Comparison of ENCODE assay signal across 19 cellular contexts in the genomic region with DNA sequence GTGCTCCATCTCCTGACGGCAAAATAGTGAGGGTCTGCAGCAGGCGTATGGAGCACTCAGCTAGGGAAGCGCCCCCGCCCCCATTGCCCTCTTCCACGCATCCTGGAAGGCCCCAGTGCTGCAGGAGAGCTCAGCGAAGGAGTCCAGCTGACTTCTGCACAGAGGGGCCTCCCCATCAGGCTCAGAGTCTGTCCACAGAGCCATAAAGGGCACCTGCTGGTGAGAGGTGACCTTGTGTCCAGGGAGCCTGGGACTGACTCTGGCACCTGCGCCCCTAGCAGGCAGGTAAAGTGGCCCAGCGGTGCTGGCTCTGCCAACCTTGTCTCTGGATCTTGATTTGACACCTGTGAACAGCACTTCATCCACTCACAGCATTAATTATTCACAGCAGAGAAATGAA.
"Had no signal": no experiment of that assay in that cellular context is flagged by ENCODE, and none has a peak within 500 bp of the region (broad histone marks: within the 10 kb centered on the region; RNA-seq: fewer than 3 reads in every experiment).

No MANE protein-coding gene starts in this region.

- H3K27me3 Mint-ChIP-seq: activated naive CD8-positive, alpha-beta T cell treated with anti-CD3 and anti-CD28 coated beads for 36 hours; naive thymus-derived CD4-positive, alpha-beta T cell; type B pancreatic cell had no signal

- DNase-seq: activated CD4-positive, alpha-beta T cell treated with anti-CD3 and anti-CD28 coated beads, Interleukin-2, amount 50 U/mL, for 48 hours; activated gamma-delta T cell; activated naive CD8-positive, alpha-beta T cell treated with anti-CD3 and anti-CD28 coated beads for 36 hours; activated T-cell treated with anti-CD3 and anti-CD28 coated beads, Interleukin-2, amount 50 U/mL, for 4 hours; anterior cingulate cortex; esophagus squamous epithelium; foreskin fibroblast; glutamatergic neuron; immature natural killer cell; left cardiac atrium; naive thymus-derived CD4-positive, alpha-beta T cell; occipital lobe; right lobe of liver; spleen; stimulated activated CD4-positive, alpha-beta T cell treated with anti-CD3 and anti-CD28 coated beads, Interleukin-1b, Interleukin-23, amount 100 ng/mL, for 48 hours; stimulated activated naive CD4-positive, alpha-beta T cell had no signal

- H3K9me3 Mint-ChIP-seq: activated naive CD8-positive, alpha-beta T cell treated with anti-CD3 and anti-CD28 coated beads for 36 hours; activated T-cell treated with anti-CD3 and anti-CD28 coated beads, Interleukin-2, amount 50 U/mL, for 4 hours; immature natural killer cell; naive thymus-derived CD4-positive, alpha-beta T cell; type B pancreatic cell had no signal

- H3K27me3 ChIP-seq: esophagus squamous epithelium, right lobe of liver, spleen had no signal

- H3K9me3 ChIP-seq: esophagus squamous epithelium, prostate gland, right lobe of liver, spleen had no signal

- H3K27ac ChIP-seq: esophagus squamous epithelium, prostate gland, right lobe of liver had no signal

- ATAC-seq: activated CD4-positive, CD25-positive, alpha-beta regulatory T cell treated with anti-CD3 and anti-CD28 coated beads, Interleukin-2, amount 50 U/mL, for 24 hours; activated T-cell treated with anti-CD3 and anti-CD28 coated beads, Interleukin-2, amount 50 U/mL, for 4 hours; left cardiac atrium; naive thymus-derived CD4-positive, alpha-beta T cell; right lobe of liver had no signal

- H3K4me1 ChIP-seq: prostate gland had no signal

- H3K4me3 ChIP-seq: esophagus squamous epithelium, prostate gland, right lobe of liver, spleen had no signal

- H3K36me3 ChIP-seq: prostate gland had no signal

- H3K27ac Mint-ChIP-seq: activated naive CD8-positive, alpha-beta T cell treated with anti-CD3 and anti-CD28 coated beads for 36 hours; type B pancreatic cell had no signal

- H3K4me3 Mint-ChIP-seq: activated naive CD8-positive, alpha-beta T cell treated with anti-CD3 and anti-CD28 coated beads for 36 hours; activated T-cell treated with anti-CD3 and anti-CD28 coated beads, Interleukin-2, amount 50 U/mL, for 4 hours; immature natural killer cell; naive thymus-derived CD4-positive, alpha-beta T cell; type B pancreatic cell had no signal
